12 cellular contexts compared by ENCODE assay signal in the genomic region with DNA sequence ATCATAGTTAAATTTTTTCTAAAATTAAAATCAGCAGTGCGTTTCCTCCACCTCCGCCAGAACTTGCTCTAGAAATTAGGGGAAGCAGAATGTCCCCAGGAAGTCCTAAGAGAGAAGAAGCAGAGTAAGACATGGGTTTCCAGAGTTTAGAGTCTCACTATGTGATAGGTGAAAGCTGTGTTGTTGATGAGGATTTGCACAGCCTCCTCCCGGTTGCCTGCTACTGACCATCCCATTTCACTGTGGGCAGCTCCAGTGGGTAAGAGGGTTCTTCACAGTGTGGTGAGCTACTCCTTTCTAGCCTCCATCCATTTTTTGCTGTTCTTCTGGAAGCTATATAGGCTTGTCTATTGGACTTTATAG. TPM values are rescaled to one million over a fixed set of nuclear protein-coding genes. Genes with fewer than 3 reads are reported as not detected.
DNase-seq lines count a peak whose midpoint lies in the region; ATAC-seq, FAIRE-seq and TF ChIP-seq lines count a peak whose summit lies in the region.
"Had no signal": no experiment of that assay in that cellular context is flagged by ENCODE, and none has a peak within 500 bp of the region (broad histone marks: within the 10 kb centered on the region; RNA-seq: fewer than 3 reads in every experiment).

No MANE protein-coding gene starts in this region.

- H3K27ac ChIP-seq in SU-DHL-6 (ENCODE audit: low read depth, low read length): 0 out of 2 replicates have a peak overlapping the region, but pooled peaks have one; percentile 17
- H3K27ac ChIP-seq in keratinocyte (ENCODE audit: control insufficient read depth, insufficient read depth, low read length): peak overlapping the region; percentile 42
- peak overlapping the region; percentile 79 for H3K27ac ChIP-seq in upper lobe of right lung

- 0 out of 2 replicates have a peak, but pooled peaks cover 5% of the 10 kb centered on the region for H3F3A ChIP-seq in SU-DHL-6 (ENCODE audit: insufficient read depth)

- H3K9ac ChIP-seq in SU-DHL-6 (ENCODE audit: low read length): no peak overlapping the region
- peak overlapping the region; percentile 29 for H3K9ac ChIP-seq in keratinocyte (ENCODE audit: control insufficient read depth, extremely low read depth, insufficient read depth, low read length)

- H3K27me3 ChIP-seq in SU-DHL-6 (ENCODE audit: low read length) (no peaks in the 10 kb centered on the region), keratinocyte (ENCODE audit: control insufficient read depth, extremely low read depth, insufficient read depth, low read length) (no peaks in the 10 kb centered on the region), upper lobe of right lung (no peaks in the 10 kb centered on the region)

- ATAC-seq in upper lobe of right lung (peak; percentile 13), GM19351 (IDR thresholded peaks at IDR 0.05; ENCODE audit: unreplicated experiment) (no peak)

- no peaks in the 10 kb centered on the region for H3K9me2 ChIP-seq in SU-DHL-6 (replicated peaks; ENCODE audit: insufficient read depth, low read length)

- dilution Hi-C loops in keratinocyte (cut with MboI; ENCODE audit: extremely low pct_ligation_motif_present, low sequenced_read_pairs): no loop called here

- H3K9me1 ChIP-seq in keratinocyte (ENCODE audit: control insufficient read depth, extremely low read depth, insufficient read depth, low read length): no peaks in the 10 kb centered on the region

- H3K4me2 ChIP-seq in SU-DHL-6 (ENCODE audit: low read depth, low read length, poor library complexity, severe bottlenecking) (peak overlapping the region; percentile 15), keratinocyte (ENCODE audit: control insufficient read depth, extremely low read depth, insufficient read depth, low read depth, low read length) (peak overlapping the region; percentile 84)

- H3K27me3 Mint-ChIP-seq in activated T-cell treated with anti-CD3 and anti-CD28 coated beads, Interleukin-2, amount 50 U/mL, for 24 hours: peaks cover 24% of the 10 kb centered on the region

- H3K79me2 ChIP-seq in SU-DHL-6 (ENCODE audit: insufficient read depth, low read length) (no peaks in the 10 kb centered on the region), keratinocyte (ENCODE audit: control insufficient read depth, insufficient read depth, low read length) (no peaks in the 10 kb centered on the region)

- H2AFZ ChIP-seq in SU-DHL-6 (ENCODE audit: low read depth, low read length, severe bottlenecking) (no peak overlapping the region), keratinocyte (ENCODE audit: control insufficient read depth, low read length) (no peak overlapping the region)

- peak; percentile 48 for FAIRE-seq in keratinocyte (lab: Jason Lieb, UNC)

- H3K36me3 Mint-ChIP-seq in activated T-cell treated with anti-CD3 and anti-CD28 coated beads, Interleukin-2, amount 50 U/mL, for 24 hours (ENCODE audit: low read depth): no peaks in the 10 kb centered on the region

- intact Hi-C loops in upper lobe of right lung (cut with DNase I): no loop called here

- peak overlapping the region; percentile 13 for H3K4me3 ChIP-seq in SU-DHL-6 (ENCODE audit: insufficient read depth, low read length, poor library complexity, severe bottlenecking)
- H3K4me3 ChIP-seq in keratinocyte (ENCODE audit: control insufficient read depth in 2 of 3, extremely low read depth in 1 of 3, insufficient read depth in 2 of 3, low read depth in 1 of 3, low read length in 3 of 3): peak overlapping the region in 2 of 3 experiments; percentile 26 to 57
- no peak overlapping the region for H3K4me3 ChIP-seq in upper lobe of right lung
- H3K4me3 ChIP-seq: HAP-1 had no signal

- no peaks in the 10 kb centered on the region for H3K9me3 ChIP-seq in SU-DHL-6 (ENCODE audit: insufficient read depth, low read length)
- H3K9me3 ChIP-seq in keratinocyte (ENCODE audit: control insufficient read depth, low read depth, low read length): no peaks in the 10 kb centered on the region
- no peaks in the 10 kb centered on the region for H3K9me3 ChIP-seq in upper lobe of right lung
- H3K9me3 ChIP-seq: HAP-1 had no signal

- peak overlapping the region; percentile 66 for H3K4me3 Mint-ChIP-seq in activated T-cell treated with anti-CD3 and anti-CD28 coated beads, Interleukin-2, amount 50 U/mL, for 24 hours

- H3K36me3 ChIP-seq in SU-DHL-6 (ENCODE audit: low read length) (no peaks in the 10 kb centered on the region), keratinocyte (ENCODE audit: control insufficient read depth in 2 of 2, extremely low read depth in 1 of 2, insufficient read depth in 2 of 2, low read length in 2 of 2) (no peaks in the 10 kb centered on the region), upper lobe of right lung (no peaks in the 10 kb centered on the region)
- H3K36me3 ChIP-seq: HAP-1 had no signal

- H3K27ac Mint-ChIP-seq in activated T-cell treated with anti-CD3 and anti-CD28 coated beads, Interleukin-2, amount 50 U/mL, for 24 hours: peak overlapping the region; percentile 92

- H4K20me1 ChIP-seq in SU-DHL-6 (ENCODE audit: low read depth, low read length): no peaks in the 10 kb centered on the region
- no peaks in the 10 kb centered on the region for H4K20me1 ChIP-seq in keratinocyte (ENCODE audit: control insufficient read depth, extremely low read depth, insufficient read depth, low read length)

- no peak for DNase-seq in activated T-cell treated with anti-CD3 and anti-CD28 coated beads, Interleukin-2, amount 50 U/mL, for 24 hours
- DNase-seq in activated T-cell treated with anti-CD3 and anti-CD28 coated beads, Interleukin-2, amount 50 U/mL, for 1 hour: no peak
- DNase-seq in keratinocyte (ENCODE audit: low read depth, low spot score): no peak
- DNase-seq in upper lobe of right lung: no peak
- no peak for DNase-seq in NK-92 (lab: John Stamatoyannopoulos, UW; ENCODE audit: unreplicated experiment)
- no peak for DNase-seq in glomerular visceral epithelial cell (ENCODE audit: extremely low spot score)
- DNase-seq: dorsolateral prefrontal cortex, NCI-H2107, Right ventricle myocardium superior had no signal

- H3K4me1 ChIP-seq in keratinocyte (ENCODE audit: control insufficient read depth, extremely low read depth, insufficient read depth, low read length): peaks cover 18% of the 10 kb centered on the region
- peaks cover 30% of the 10 kb centered on the region for H3K4me1 ChIP-seq in upper lobe of right lung

- peaks cover 65% of the 10 kb centered on the region for H3K4me1 Mint-ChIP-seq in activated T-cell treated with anti-CD3 and anti-CD28 coated beads, Interleukin-2, amount 50 U/mL, for 24 hours (ENCODE audit: low read depth)

- no peak for TF ChIP-seq CTCF in SU-DHL-6 (IDR thresholded peaks at IDR 0.05; ENCODE audit: insufficient read depth, low read length, poor library complexity, severe bottlenecking)
- no peak for TF ChIP-seq CTCF in keratinocyte (optimal IDR thresholded peaks at IDR 0.05 in 1 of 3, IDR thresholded peaks at IDR 0.05 in 1 of 3, conservative IDR thresholded peaks at IDR 0.05 in 1 of 3; ENCODE audit: extremely low read depth in 1 of 3, insufficient read depth in 2 of 3, low read length in 3 of 3)
- no peak for TF ChIP-seq CTCF in upper lobe of right lung (IDR thresholded peaks at IDR 0.05)

- H3K9me3 Mint-ChIP-seq in activated T-cell treated with anti-CD3 and anti-CD28 coated beads, Interleukin-2, amount 50 U/mL, for 24 hours: peaks cover 3% of the 10 kb centered on the region

RNA-seq across cellular contexts. Expression of gene UST, which starts 13.3 kb away (rescaled TPM):
- 5.0 to 6.1 TPM (median 6.0 TPM) in 3 replicates for polyA plus RNA-seq in keratinocyte
- polyA plus RNA-seq in keratinocyte (2011; ENCODE audit: low read depth): 2.5 TPM
- 4.8 and 7.8 TPM in 2 replicates for polyA plus RNA-seq in keratinocyte (2011; cell fraction: cytosol; rRNA removed)
- polyA plus RNA-seq in keratinocyte (2011; cell fraction: nucleus; rRNA removed): 5.3 and 6.3 TPM in 2 replicates
- polyA plus RNA-seq in keratinocyte (2012; ENCODE audit: low replicate concordance): 4.6 and 6.3 TPM in 2 replicates
- polyA minus RNA-seq in keratinocyte: 3.8 to 10.5 TPM (median 5.8 TPM) in 3 replicates
- polyA minus RNA-seq in keratinocyte (2011; cell fraction: cytosol; rRNA and poly(A)+ RNA removed): 3.5 TPM
- 4.5 and 7.1 TPM in 2 replicates for polyA minus RNA-seq in keratinocyte (2011; cell fraction: nucleus; rRNA and poly(A)+ RNA removed)
- total RNA-seq in upper lobe of right lung: 11.8 TPM

Comparison
In these comparisons a context has a peak if more than half of its experiments do, and no peak if none do; other contexts are left out.
1. H3K27ac ChIP-seq: peak in every context shown above with its lines; median percentile 79 in upper lobe of right lung; 42 in keratinocyte; 17 in SU-DHL-6.